Comparison of ENCODE assay signal across 12 cellular contexts in genomic region chr4:106986486-106986885, GRCh38. TPM values are rescaled to one million over a fixed set of nuclear protein-coding genes. Genes with fewer than 3 reads are reported as not detected.
DNase-seq lines count a peak whose midpoint lies in the region; ATAC-seq and TF ChIP-seq lines count a peak whose summit lies in the region.
"Had no signal": no experiment of that assay in that cellular context is flagged by ENCODE, and none has a peak within 500 bp of the region (broad histone marks: within the 10 kb centered on the region; RNA-seq: fewer than 3 reads in every experiment).

No MANE protein-coding gene starts in this region.

- no peak overlapping the region for H2BK12ac ChIP-seq in neuronal stem cell (ENCODE audit: low read length)

- no peak overlapping the region for H4K91ac ChIP-seq in neuronal stem cell (ENCODE audit: low read depth, low read length, poor library complexity)

- H2AFZ ChIP-seq in neuronal stem cell (ENCODE audit: low read length), result no peak overlapping the region

- H3K36me3 ChIP-seq in neuronal stem cell (replicated peaks in 1 of 2; ENCODE audit: control insufficient read depth in 2 of 2, insufficient read depth in 2 of 2, low read length in 2 of 2) (no peaks in the 10 kb centered on the region), gastrocnemius medialis (no peaks in the 10 kb centered on the region)
- H3K36me3 ChIP-seq: colonic mucosa, right atrium auricular region had no signal

- H3K9me3 Mint-ChIP-seq in nephron (no peaks in the 10 kb centered on the region), endothelial cell (ENCODE audit: unreplicated experiment) (no peaks in the 10 kb centered on the region)

- H3K79me1 ChIP-seq in neuronal stem cell (ENCODE audit: low read depth, low read length), result no peaks in the 10 kb centered on the region

- no peak overlapping the region for H2AK5ac ChIP-seq in neuronal stem cell (ENCODE audit: low read depth, low read length)

- no peak for TF ChIP-seq POLR2A in gastrocnemius medialis (IDR thresholded peaks at IDR 0.05)

- no peak overlapping the region for H3K4ac ChIP-seq in neuronal stem cell (ENCODE audit: low read length)

- intact Hi-C loops in gastrocnemius medialis (cut with DNase I; ENCODE audit: low total_unique reads), result no loop called here

- H3K18ac ChIP-seq in neuronal stem cell (ENCODE audit: low read length), result no peak overlapping the region

- H3K23ac ChIP-seq in neuronal stem cell (ENCODE audit: low read depth, low read length, poor library complexity), result no peak overlapping the region

- no CpG with 5 or more reads among the region's 1 CpG for WGBS in neuronal stem cell (ENCODE audit: extremely low coverage in 2 of 2, insufficient read length in 2 of 2, insufficient replicate concordance in 1 of 2), 2 donors

- peak; percentile 11 for DNase-seq in EH (ENCODE audit: low read depth)
- DNase-seq in MV-4-11 (lab: John Stamatoyannopoulos, UW), result peak; percentile 84
- peak; percentile 5 for DNase-seq in brain pericyte (ENCODE audit: low read depth, low spot score)
- DNase-seq in neuronal stem cell (ENCODE audit: low spot score), result no peak
- no peak for DNase-seq in gastrocnemius medialis
- no peak for DNase-seq in endothelial cell (ENCODE audit: low spot score)
- DNase-seq: activated naive CD4-positive, alpha-beta T cell treated with anti-CD3 and anti-CD28 coated beads, Interleukin-2, amount 50 U/mL, for 16 hours; colonic mucosa; NCI-H446 treated with DMSO at 0.1 percent for 48 hours had no signal

- H3K9ac ChIP-seq in neuronal stem cell (ENCODE audit: low read depth, low read length, poor library complexity), result no peak overlapping the region

- H3K9me3 ChIP-seq in neuronal stem cell (replicated peaks in 1 of 2; ENCODE audit: control insufficient read depth in 2 of 2, insufficient read depth in 1 of 2, low read depth in 1 of 2, low read length in 2 of 2), result no peaks in the 10 kb centered on the region
- no peaks in the 10 kb centered on the region for H3K9me3 ChIP-seq in gastrocnemius medialis
- H3K9me3 ChIP-seq: colonic mucosa, right atrium auricular region had no signal

- TF ChIP-seq CTCF in nephron (IDR thresholded peaks at IDR 0.05; ENCODE audit: unreplicated experiment in 3 of 3), result no peak
- TF ChIP-seq CTCF in gastrocnemius medialis (IDR thresholded peaks at IDR 0.05 in 4 of 5, conservative IDR thresholded peaks at IDR 0.05 in 1 of 5), result no peak
- no peak for TF ChIP-seq CTCF in endothelial cell (IDR thresholded peaks at IDR 0.05; ENCODE audit: unreplicated experiment)

- H2BK5ac ChIP-seq in neuronal stem cell (ENCODE audit: low read length), result no peak overlapping the region

- no peaks in the 10 kb centered on the region for H3K27me3 Mint-ChIP-seq in nephron (ENCODE audit: low read depth)
- no peaks in the 10 kb centered on the region for H3K27me3 Mint-ChIP-seq in endothelial cell (ENCODE audit: unreplicated experiment)

- no peak overlapping the region for H4K8ac ChIP-seq in neuronal stem cell (ENCODE audit: low read depth, low read length)

- H3K4me3 Mint-ChIP-seq in nephron (no peak overlapping the region), endothelial cell (ENCODE audit: unreplicated experiment) (no peak overlapping the region)

- H3K4me1 Mint-ChIP-seq in nephron (peaks cover 7% of the 10 kb centered on the region), endothelial cell (ENCODE audit: unreplicated experiment) (no peaks in the 10 kb centered on the region)

- H2BK15ac ChIP-seq in neuronal stem cell (ENCODE audit: low read length), result no peak overlapping the region

- no peak overlapping the region for H2BK120ac ChIP-seq in neuronal stem cell (ENCODE audit: low read depth, low read length)

- H3K14ac ChIP-seq in neuronal stem cell (ENCODE audit: low read length), result no peak overlapping the region

- H3K36me3 Mint-ChIP-seq in nephron (ENCODE audit: low read depth) (no peaks in the 10 kb centered on the region), endothelial cell (ENCODE audit: low read depth, unreplicated experiment) (no peaks in the 10 kb centered on the region)

- in situ Hi-C loops in gastrocnemius medialis (cut with MboI; ENCODE audit: low sequenced_read_pairs in 4 of 4), result no loop called here

- no peak for ATAC-seq in gastrocnemius medialis
- ATAC-seq: Right ventricle myocardium inferior had no signal

- no peaks in the 10 kb centered on the region for H3K27me3 ChIP-seq in neuronal stem cell (ENCODE audit: control insufficient read depth in 3 of 3, insufficient read depth in 3 of 3, low read depth in 1 of 3, low read length in 3 of 3)
- no peaks in the 10 kb centered on the region for H3K27me3 ChIP-seq in gastrocnemius medialis
- H3K27me3 ChIP-seq: colonic mucosa, right atrium auricular region had no signal

- no peak overlapping the region for H3K4me2 ChIP-seq in neuronal stem cell (ENCODE audit: insufficient read depth, low read length, poor library complexity, severe bottlenecking)

- H3K27ac ChIP-seq in neuronal stem cell (replicated peaks; ENCODE audit: low read length) (no peak overlapping the region), gastrocnemius medialis (no peak overlapping the region)
- H3K27ac ChIP-seq: colonic mucosa, right atrium auricular region had no signal

- H3K4me1 ChIP-seq in neuronal stem cell (ENCODE audit: control insufficient read depth in 2 of 2, insufficient read depth in 1 of 2, low read depth in 1 of 2, low read length in 2 of 2) (no peaks in the 10 kb centered on the region), gastrocnemius medialis (no peaks in the 10 kb centered on the region)
- H3K4me1 ChIP-seq: colonic mucosa, right atrium auricular region had no signal

- H3K27ac Mint-ChIP-seq in nephron (peak overlapping the region in 2 of 3 experiments; percentile 32 to 40), endothelial cell (ENCODE audit: unreplicated experiment) (no peak overlapping the region)

- no peak overlapping the region for H3K4me3 ChIP-seq in neuronal stem cell (ENCODE audit: low read length in 2 of 2)
- H3K4me3 ChIP-seq in gastrocnemius medialis, result no peak overlapping the region
- H3K4me3 ChIP-seq: colonic mucosa, right atrium auricular region had no signal

RNA-seq across cellular contexts. Expression of gene DKK2, which starts 49.6 kb away (rescaled TPM):
- 0.10 TPM for polyA plus RNA-seq in neuronal stem cell (2013, experiment 1 of 2)
- polyA plus RNA-seq in neuronal stem cell (2013, experiment 2 of 2), result 0.06 TPM
- total RNA-seq in gastrocnemius medialis, result 1 to 10 TPM in 1 of 4 donors, under 1 TPM in 2, not detected in 1; 0.52 to 1.2 (median 0.64) TPM
- 8.0 TPM for total RNA-seq in endothelial cell (ENCODE audit: unreplicated experiment)

Comparison
In these comparisons a context has a peak if more than half of its experiments do, and no peak if none do; other contexts are left out.
1. DNase-seq: peak in EH (single experiment), MV-4-11 (single experiment) and brain pericyte (single experiment); none in neuronal stem cell (single experiment), gastrocnemius medialis (0 of 2) and endothelial cell (single experiment).